ENCODE assay signal across 7 cellular contexts in genomic region chr1:244651956-244652698, GRCh38. TPM values are rescaled to one million over a fixed set of nuclear protein-coding genes. Genes with fewer than 3 reads are reported as not detected.
DNase-seq lines count a peak whose midpoint lies in the region; ATAC-seq and TF ChIP-seq lines count a peak whose summit lies in the region.

No MANE protein-coding gene starts in this region.

- peaks cover 14% of the 10 kb centered on the region for H3K4me1 Mint-ChIP-seq in activated CD8-positive, alpha-beta T cell treated with anti-CD3 and anti-CD28 coated beads, Interleukin-2, amount 10 ng/mL, durations not matched to agents 7 days and 5 days (ENCODE audit: low read depth)
- H3K4me1 Mint-ChIP-seq in stimulated activated memory B cell treated with anti-CD40 and anti-IgM and Interleukin-4, amounts not matched to agents 10 μg/mL and 1 μg/mL and 100 μg/mL, for 72 hours = peaks cover 13% of the 10 kb centered on the region

- DNase-seq in HL-60 (ENCODE audit: low read depth in 1 of 2, low spot score in 1 of 2) = no peak
- DNase-seq in activated CD8-positive, alpha-beta T cell treated with anti-CD3 and anti-CD28 coated beads, Interleukin-2, amount 10 ng/mL, durations not matched to agents 7 days and 5 days = no peak
- peak; percentile 11 for DNase-seq in iris pigment epithelial cell (ENCODE audit: low read depth)
- DNase-seq in NCI-H2107 (lab: John Stamatoyannopoulos, UW) = no peak
- no peak for DNase-seq in DMS79 treated with DMSO at 0.1 percent for 48 hours (lab: John Stamatoyannopoulos, UW)

- TF ChIP-seq CTCF in HL-60 (IDR thresholded peaks at IDR 0.05; ENCODE audit: insufficient read depth, low read length) = no peak

- peaks cover 9% of the 10 kb centered on the region for H3K36me3 Mint-ChIP-seq in activated CD8-positive, alpha-beta T cell treated with anti-CD3 and anti-CD28 coated beads, Interleukin-2, amount 10 ng/mL, durations not matched to agents 7 days and 5 days (ENCODE audit: low read depth)
- H3K36me3 Mint-ChIP-seq in stimulated activated memory B cell treated with anti-CD40 and anti-IgM and Interleukin-4, amounts not matched to agents 10 μg/mL and 1 μg/mL and 100 μg/mL, for 72 hours = peaks cover 5% of the 10 kb centered on the region

- CTCF ChIA-PET in activated CD8-positive, alpha-beta T cell treated with anti-CD3 and anti-CD28 coated beads, Interleukin-2, amount 10 ng/mL, durations not matched to agents 7 days and 5 days (lab: Charles Lee) = interaction anchor here (0.6 to 4.2 kb wide), 5 partner anchors 13 to 204 kb away, joined by 3 to 14 read pairs (median 3); no protein-coding TSS in a partner anchor

- no peak for ATAC-seq in activated CD8-positive, alpha-beta T cell treated with anti-CD3 and anti-CD28 coated beads, Interleukin-2, amount 10 ng/mL, durations not matched to agents 7 days and 5 days
- no peak for ATAC-seq in stimulated activated memory B cell treated with anti-CD40 and anti-IgM and Interleukin-4, amounts not matched to agents 10 μg/mL and 1 μg/mL and 100 μg/mL, for 72 hours
- no peak for ATAC-seq in GM21515 (IDR thresholded peaks at IDR 0.05; ENCODE audit: unreplicated experiment)

- no peaks in the 10 kb centered on the region for H3K9me3 Mint-ChIP-seq in activated CD8-positive, alpha-beta T cell treated with anti-CD3 and anti-CD28 coated beads, Interleukin-2, amount 10 ng/mL, durations not matched to agents 7 days and 5 days (ENCODE audit: insufficient read depth)
- no peaks in the 10 kb centered on the region for H3K9me3 Mint-ChIP-seq in stimulated activated memory B cell treated with anti-CD40 and anti-IgM and Interleukin-4, amounts not matched to agents 10 μg/mL and 1 μg/mL and 100 μg/mL, for 72 hours

- H3K27me3 ChIP-seq in HL-60 (ENCODE audit: insufficient read depth, poor library complexity, severe bottlenecking) = no peaks in the 10 kb centered on the region

- peak overlapping the region; percentile 57 for H3K27ac ChIP-seq in HL-60 (replicated peaks)

- H3K4me3 ChIP-seq in HL-60 (replicated peaks; ENCODE audit: insufficient read depth, low read length) = peak overlapping the region; percentile 56

- no peaks in the 10 kb centered on the region for H3K27me3 Mint-ChIP-seq in activated CD8-positive, alpha-beta T cell treated with anti-CD3 and anti-CD28 coated beads, Interleukin-2, amount 10 ng/mL, durations not matched to agents 7 days and 5 days (ENCODE audit: low read depth)
- H3K27me3 Mint-ChIP-seq in stimulated activated memory B cell treated with anti-CD40 and anti-IgM and Interleukin-4, amounts not matched to agents 10 μg/mL and 1 μg/mL and 100 μg/mL, for 72 hours = no peaks in the 10 kb centered on the region

- peak overlapping the region; percentile 84 for H3K27ac Mint-ChIP-seq in activated CD8-positive, alpha-beta T cell treated with anti-CD3 and anti-CD28 coated beads, Interleukin-2, amount 10 ng/mL, durations not matched to agents 7 days and 5 days
- H3K27ac Mint-ChIP-seq in stimulated activated memory B cell treated with anti-CD40 and anti-IgM and Interleukin-4, amounts not matched to agents 10 μg/mL and 1 μg/mL and 100 μg/mL, for 72 hours = no peak overlapping the region

- POLR2A ChIA-PET in activated CD8-positive, alpha-beta T cell treated with anti-CD3 and anti-CD28 coated beads, Interleukin-2, amount 10 ng/mL, durations not matched to agents 7 days and 5 days (lab: Charles Lee) = interaction anchor here (0.6 to 2.5 kb wide), 5 partner anchors 13 to 370 kb away, joined by 3 to 13 read pairs (median 4); partner anchors contain the start of gene COX20

- H3K4me3 Mint-ChIP-seq in activated CD8-positive, alpha-beta T cell treated with anti-CD3 and anti-CD28 coated beads, Interleukin-2, amount 10 ng/mL, durations not matched to agents 7 days and 5 days = peak overlapping the region; percentile 80
- H3K4me3 Mint-ChIP-seq in stimulated activated memory B cell treated with anti-CD40 and anti-IgM and Interleukin-4, amounts not matched to agents 10 μg/mL and 1 μg/mL and 100 μg/mL, for 72 hours = peak overlapping the region; percentile 82

RNA-seq across cellular contexts. Expression of gene DESI2, which starts 0.8 kb away (rescaled TPM):
- 10 to 100 TPM; 29.1 to 34.3 TPM for total RNA-seq in activated CD8-positive, alpha-beta T cell treated with anti-CD3 and anti-CD28 coated beads, Interleukin-2, amount 10 ng/mL, durations not matched to agents 7 days and 5 days
